ENCODE assay signal across 12 cellular contexts in genomic region chr9:91253488-91253887, GRCh38.
DNase-seq lines count a peak whose midpoint lies in the region; ATAC-seq and TF ChIP-seq lines count a peak whose summit lies in the region.
"Had no signal": no experiment of that assay in that cellular context is flagged by ENCODE, and none has a peak within 500 bp of the region (broad histone marks: within the 10 kb centered on the region; RNA-seq: fewer than 3 reads in every experiment).

No MANE protein-coding gene starts in this region.

- H3K4me3 ChIP-seq in Jurkat, Clone E6-1 (ENCODE audit: low read length): no peak overlapping the region
- H3K4me3 ChIP-seq in mucosa of descending colon: no peak overlapping the region
- H3K4me3 ChIP-seq: gastrocnemius medialis, SK-N-MC, thyroid gland had no signal

- DNase-seq in activated CD4-positive, alpha-beta T cell treated with anti-CD3 and anti-CD28 coated beads for 36 hours: peak; percentile 38
- DNase-seq in activated CD4-positive, alpha-beta T cell treated with anti-CD3 and anti-CD28 coated beads, Interleukin-2, amount 50 U/mL, for 48 hours: no peak
- peak; percentile 92 for DNase-seq in Jurkat, Clone E6-1 (ENCODE audit: low read depth, low spot score)
- peak; percentile 72 for DNase-seq in activated CD4-positive, alpha-beta T cell treated with anti-CD3 and anti-CD28 coated beads, Interleukin-2, amount 10 ng/mL, durations not matched to agents 7 days and 5 days
- DNase-seq in mucosa of descending colon: no peak
- DNase-seq in DMS153 treated with DMSO at 0.1 percent for 48 hours (lab: John Stamatoyannopoulos, UW; ENCODE audit: unreplicated experiment): no peak
- DNase-seq in KG1 (lab: John Stamatoyannopoulos, UW): no peak
- DNase-seq: gastrocnemius medialis, NCI-H1092, thyroid gland had no signal

- ATAC-seq in activated CD4-positive, alpha-beta T cell treated with anti-CD3 and anti-CD28 coated beads for 36 hours: peak; percentile 87
- peak; percentile 36 for ATAC-seq in mucosa of descending colon
- no peak for ATAC-seq in GM18867 (IDR thresholded peaks at IDR 0.05; ENCODE audit: unreplicated experiment)
- ATAC-seq: gastrocnemius medialis had no signal

- no peak overlapping the region for H3K27ac Mint-ChIP-seq in activated CD4-positive, alpha-beta T cell treated with anti-CD3 and anti-CD28 coated beads for 36 hours
- peak overlapping the region; percentile 19 for H3K27ac Mint-ChIP-seq in activated CD4-positive, alpha-beta T cell treated with anti-CD3 and anti-CD28 coated beads, Interleukin-2, amount 10 ng/mL, durations not matched to agents 7 days and 5 days

- CTCF ChIA-PET in activated CD4-positive, alpha-beta T cell treated with anti-CD3 and anti-CD28 coated beads for 36 hours (lab: Charles Lee): interaction anchor here (0.7 to 2.7 kb wide), 7 partner anchors 10 to 219 kb away, joined by 3 to 10 read pairs (median 5); no protein-coding TSS in a partner anchor
- CTCF ChIA-PET in activated CD4-positive, alpha-beta T cell treated with anti-CD3 and anti-CD28 coated beads, Interleukin-2, amount 10 ng/mL, durations not matched to agents 7 days and 5 days (lab: Charles Lee): interaction anchor here (0.7 to 2.2 kb wide), 32 partner anchors 9 to 339 kb away, joined by 3 to 12 read pairs (median 4); partner anchors contain the start of gene NFIL3

- no peak overlapping the region for H3K4me3 Mint-ChIP-seq in activated CD4-positive, alpha-beta T cell treated with anti-CD3 and anti-CD28 coated beads for 36 hours
- H3K4me3 Mint-ChIP-seq in activated CD4-positive, alpha-beta T cell treated with anti-CD3 and anti-CD28 coated beads, Interleukin-2, amount 10 ng/mL, durations not matched to agents 7 days and 5 days: no peak overlapping the region

- no peaks in the 10 kb centered on the region for H3K4me1 ChIP-seq in mucosa of descending colon (ENCODE audit: low read depth)
- H3K4me1 ChIP-seq: thyroid gland had no signal

- no peaks in the 10 kb centered on the region for H3K27me3 Mint-ChIP-seq in activated CD4-positive, alpha-beta T cell treated with anti-CD3 and anti-CD28 coated beads for 36 hours
- no peaks in the 10 kb centered on the region for H3K27me3 Mint-ChIP-seq in activated CD4-positive, alpha-beta T cell treated with anti-CD3 and anti-CD28 coated beads, Interleukin-2, amount 10 ng/mL, durations not matched to agents 7 days and 5 days

- no peaks in the 10 kb centered on the region for H3K9me3 ChIP-seq in mucosa of descending colon
- H3K9me3 ChIP-seq: gastrocnemius medialis, thyroid gland had no signal

- POLR2A ChIA-PET in activated CD4-positive, alpha-beta T cell treated with anti-CD3 and anti-CD28 coated beads for 36 hours (lab: Charles Lee): no interaction called here
- POLR2A ChIA-PET in activated CD4-positive, alpha-beta T cell treated with anti-CD3 and anti-CD28 coated beads, Interleukin-2, amount 10 ng/mL, durations not matched to agents 7 days and 5 days (lab: Charles Lee): interaction anchor here (0.6 kb wide), 1 partner anchor 89 kb away, joined by 3 read pairs; no protein-coding TSS in a partner anchor

- peaks cover 22% of the 10 kb centered on the region for H3K4me1 Mint-ChIP-seq in activated CD4-positive, alpha-beta T cell treated with anti-CD3 and anti-CD28 coated beads for 36 hours
- peaks cover 33% of the 10 kb centered on the region for H3K4me1 Mint-ChIP-seq in activated CD4-positive, alpha-beta T cell treated with anti-CD3 and anti-CD28 coated beads, Interleukin-2, amount 10 ng/mL, durations not matched to agents 7 days and 5 days

- no peaks in the 10 kb centered on the region for H3K9me3 Mint-ChIP-seq in activated CD4-positive, alpha-beta T cell treated with anti-CD3 and anti-CD28 coated beads for 36 hours (ENCODE audit: low read depth)
- H3K9me3 Mint-ChIP-seq in activated CD4-positive, alpha-beta T cell treated with anti-CD3 and anti-CD28 coated beads, Interleukin-2, amount 10 ng/mL, durations not matched to agents 7 days and 5 days: no peaks in the 10 kb centered on the region

- peaks cover 2% of the 10 kb centered on the region for H3K36me3 Mint-ChIP-seq in activated CD4-positive, alpha-beta T cell treated with anti-CD3 and anti-CD28 coated beads for 36 hours (ENCODE audit: low read depth)
- H3K36me3 Mint-ChIP-seq in activated CD4-positive, alpha-beta T cell treated with anti-CD3 and anti-CD28 coated beads, Interleukin-2, amount 10 ng/mL, durations not matched to agents 7 days and 5 days (ENCODE audit: low read depth): peaks cover 7% of the 10 kb centered on the region

- TF ChIP-seq CTCF in mucosa of descending colon (IDR thresholded peaks at IDR 0.05): no peak

- intact Hi-C loops in activated CD4-positive, alpha-beta T cell treated with anti-CD3 and anti-CD28 coated beads for 36 hours (cut with DNase I, micrococcal nuclease): loop anchor here in 1 of 2 experiments (5.0 to 10.0 kb wide), 2 partner anchors 221 to 339 kb away; no protein-coding TSS in a partner anchor
- intact Hi-C loops in mucosa of descending colon (cut with DNase I, micrococcal nuclease): no loop called here

- H3K36me3 ChIP-seq in mucosa of descending colon (ENCODE audit: low read depth): no peaks in the 10 kb centered on the region
- H3K36me3 ChIP-seq: gastrocnemius medialis, thyroid gland had no signal

Comparison
In these comparisons a context has a peak if more than half of its experiments do, and no peak if none do; other contexts are left out.
1. DNase-seq: peak in activated CD4-positive, alpha-beta T cell treated with anti-CD3 and anti-CD28 coated beads for 36 hours (single experiment), Jurkat, Clone E6-1 (single experiment) and activated CD4-positive, alpha-beta T cell treated with anti-CD3 and anti-CD28 coated beads, Interleukin-2, amount 10 ng/mL, durations not matched to agents 7 days and 5 days (single experiment); none in activated CD4-positive, alpha-beta T cell treated with anti-CD3 and anti-CD28 coated beads, Interleukin-2, amount 50 U/mL, for 48 hours (0 of 2), mucosa of descending colon (0 of 3), DMS153 treated with DMSO at 0.1 percent for 48 hours (single experiment) and KG1 (single experiment).